In genomic region chr6:139654888-139655782, GRCh38 we compare ENCODE assay signal across 17 cellular contexts.
DNase-seq lines count a peak whose midpoint lies in the region; ATAC-seq and TF ChIP-seq lines count a peak whose summit lies in the region.
"Had no signal": no experiment of that assay in that cellular context is flagged by ENCODE, and none has a peak within 500 bp of the region (broad histone marks: within the 10 kb centered on the region; RNA-seq: fewer than 3 reads in every experiment).

No MANE protein-coding gene starts in this region.

- H3K27ac Mint-ChIP-seq in Caco-2 (ENCODE audit: unreplicated experiment) = peak overlapping the region; percentile 88
- H3K27ac Mint-ChIP-seq: effector memory CD8-positive, alpha-beta T cell had no signal

- CTCF ChIA-PET in Caco-2 (lab: Charles Lee) = no interaction called here
- CTCF ChIA-PET in A673 (lab: Charles Lee) = no interaction called here

- H3K36me3 Mint-ChIP-seq in Caco-2 (ENCODE audit: insufficient read depth, unreplicated experiment) = no peaks in the 10 kb centered on the region

- no peaks in the 10 kb centered on the region for H3K27me3 ChIP-seq in Caco-2 (replicated peaks; ENCODE audit: control insufficient read depth, insufficient read depth, low read length)
- no peaks in the 10 kb centered on the region for H3K27me3 ChIP-seq in NT2/D1 (ENCODE audit: insufficient read depth, insufficient read length)
- H3K27me3 ChIP-seq in esophagus squamous epithelium = no peaks in the 10 kb centered on the region
- no peaks in the 10 kb centered on the region for H3K27me3 ChIP-seq in muscle layer of duodenum (ENCODE audit: low read depth, low read length)
- no peaks in the 10 kb centered on the region for H3K27me3 ChIP-seq in A673 (replicated peaks; ENCODE audit: insufficient read depth, low read depth, low read length, poor library complexity)

- no peak for ATAC-seq in GM21737 (IDR thresholded peaks at IDR 0.05; ENCODE audit: unreplicated experiment)
- ATAC-seq: effector memory CD8-positive, alpha-beta T cell; Right ventricle myocardium inferior had no signal

- POLR2A ChIA-PET in Caco-2 (lab: Charles Lee) (interaction anchor here (0.6 kb wide), 1 partner anchor 280 kb away, joined by 9 read pairs; no protein-coding TSS in a partner anchor), A673 (lab: Charles Lee; ENCODE audit: low non-redundant PET) (no interaction called here)

- no peaks in the 10 kb centered on the region for H3K9me3 Mint-ChIP-seq in Caco-2 (ENCODE audit: unreplicated experiment)
- H3K9me3 Mint-ChIP-seq: effector memory CD8-positive, alpha-beta T cell had no signal

- H3K27ac ChIP-seq in esophagus squamous epithelium (peak overlapping the region in 3 of 4 donors; percentile 45 to 74 (median 71)), muscle layer of duodenum (ENCODE audit: low read length) (peak overlapping the region; percentile 49), A673 (ENCODE audit: low read depth, low read length, poor library complexity, severe bottlenecking) (no peak overlapping the region)

- H3K9me3 ChIP-seq in Caco-2 (no peaks in the 10 kb centered on the region), NT2/D1 (ENCODE audit: insufficient read depth, low read length) (no peaks in the 10 kb centered on the region), esophagus squamous epithelium (no peaks in the 10 kb centered on the region), muscle layer of duodenum (ENCODE audit: control insufficient read depth in 1 of 2, low read length in 2 of 2) (no peaks in the 10 kb centered on the region), A673 (ENCODE audit: low read depth, low read length, poor library complexity, severe bottlenecking) (no peaks in the 10 kb centered on the region)

- TF ChIP-seq POLR2A in esophagus squamous epithelium (IDR thresholded peaks at IDR 0.05) = no peak

- TSS peak; percentile 97 for BruUV-seq in Caco-2 (replicated peaks; lab: Mats Ljungman, UMichigan)
- BruUV-seq in A673 (replicated peaks; lab: Mats Ljungman, UMichigan) = no TSS peak

- WGBS in esophagus squamous epithelium, 2 donors = 70 to 74% methylated on average over 9 to 10 of the region's 10 CpGs

- H3K27me3 Mint-ChIP-seq in Caco-2 (ENCODE audit: insufficient read depth, unreplicated experiment) = no peaks in the 10 kb centered on the region

- intact Hi-C loops in Caco-2 (cut with micrococcal nuclease; ENCODE audit: unreplicated experiment) = loop anchor here (1.0 to 5.0 kb wide), 7 partner anchors 53 to 342 kb away; no protein-coding TSS in a partner anchor
- intact Hi-C loops in esophagus squamous epithelium (cut with DNase I) = no loop called here
- intact Hi-C loops in A673 (cut with micrococcal nuclease; ENCODE audit: unreplicated experiment) = no loop called here

- DNase-seq in Caco-2 (peak; percentile 66 to 78), NT2/D1 (ENCODE audit: low read depth, low spot score) (peak; percentile 8), esophagus squamous epithelium (lab: John Stamatoyannopoulos, UW) (no peak), NOMO-1 treated with DMSO at 0.1 percent for 48 hours (lab: John Stamatoyannopoulos, UW; ENCODE audit: unreplicated experiment) (no peak), A673 (ENCODE audit: low spot score) (no peak)
- DNase-seq in activated naive CD4-positive, alpha-beta T cell treated with anti-CD3 and anti-CD28 coated beads, Interleukin-2, amount 50 U/mL, for 16 hours = no peak
- DNase-seq: activated CD4-positive, alpha-beta T cell treated with anti-CD3 and anti-CD28 coated beads, Interleukin-2, amount 50 U/mL, for 4 hours; activated naive CD4-positive, alpha-beta T cell treated with Interleukin-2 at 50 U/mL for 16 hours; aorta; effector memory CD8-positive, alpha-beta T cell; EL; hypothalamus; NK-92 treated with Interleukin-12 subunit alpha and Interleukin-12 subunit beta, amount 100 ng/mL, for 24 hours; stimulated activated CD4-positive, alpha-beta T cell treated with anti-CD3 and anti-CD28 coated beads, Interleukin-2, amount 100 ng/mL, for 48 hours had no signal

- TF ChIP-seq CTCF in Caco-2 (IDR thresholded peaks at IDR 0.05; ENCODE audit: insufficient read depth in 1 of 2, low read depth in 1 of 2, low read length in 1 of 2, severe bottlenecking in 1 of 2, unreplicated experiment in 1 of 2) = no peak
- no peak for TF ChIP-seq CTCF in esophagus squamous epithelium (IDR thresholded peaks at IDR 0.05)
- TF ChIP-seq CTCF in A673 (conservative IDR thresholded peaks at IDR 0.05; ENCODE audit: low read depth, low read length) = no peak

- H3K4me3 ChIP-seq in Caco-2 (ENCODE audit: low read depth, low read length) (no peak overlapping the region), NT2/D1 (ENCODE audit: insufficient read length, low read depth) (no peak overlapping the region), esophagus squamous epithelium (no peak overlapping the region), muscle layer of duodenum (ENCODE audit: low read depth in 1 of 2, low read length in 2 of 2) (no peak overlapping the region), A673 (ENCODE audit: low read depth, low read length, poor library complexity, severe bottlenecking) (no peak overlapping the region)

- H3K4me1 ChIP-seq in Caco-2 = peaks cover 46% of the 10 kb centered on the region
- H3K4me1 ChIP-seq in NT2/D1 (ENCODE audit: insufficient read depth, insufficient read length) = no peaks in the 10 kb centered on the region
- peaks cover 0 to 32% (median 4%) of the 10 kb centered on the region in 3 donors for H3K4me1 ChIP-seq in esophagus squamous epithelium
- no peaks in the 10 kb centered on the region for H3K4me1 ChIP-seq in muscle layer of duodenum (ENCODE audit: control insufficient read depth in 1 of 2, insufficient read depth in 2 of 2, low read length in 2 of 2)
- no peaks in the 10 kb centered on the region for H3K4me1 ChIP-seq in A673 (ENCODE audit: insufficient read depth, low read length, poor library complexity, severe bottlenecking)

- H3K4me3 Mint-ChIP-seq in Caco-2 (ENCODE audit: unreplicated experiment) = peak overlapping the region; percentile 60
- H3K4me3 Mint-ChIP-seq: effector memory CD8-positive, alpha-beta T cell had no signal

- no peaks in the 10 kb centered on the region for H3K36me3 ChIP-seq in Caco-2 (ENCODE audit: control insufficient read depth, insufficient read depth, low read length)
- H3K36me3 ChIP-seq in NT2/D1 (ENCODE audit: insufficient read depth, insufficient read length, low read length) = no peaks in the 10 kb centered on the region
- no peaks in the 10 kb centered on the region for H3K36me3 ChIP-seq in esophagus squamous epithelium
- no peaks in the 10 kb centered on the region for H3K36me3 ChIP-seq in muscle layer of duodenum (ENCODE audit: control insufficient read depth in 1 of 2, insufficient read depth in 2 of 2, low read length in 2 of 2)
- H3K36me3 ChIP-seq in A673 (ENCODE audit: insufficient read depth, low read length, poor library complexity, severe bottlenecking) = no peaks in the 10 kb centered on the region

- H3K4me1 Mint-ChIP-seq in Caco-2 (ENCODE audit: low read depth, unreplicated experiment) = peaks cover 33% of the 10 kb centered on the region

- no peak overlapping the region for H3K9ac ChIP-seq in NT2/D1 (ENCODE audit: insufficient read length, low read depth)

Comparison
In these comparisons a context has a peak if more than half of its experiments do, and no peak if none do; other contexts are left out.
1. DNase-seq: peak in Caco-2 (2 of 2) and NT2/D1 (single experiment); none in esophagus squamous epithelium (single experiment), NOMO-1 treated with DMSO at 0.1 percent for 48 hours (single experiment), activated naive CD4-positive, alpha-beta T cell treated with anti-CD3 and anti-CD28 coated beads, Interleukin-2, amount 50 U/mL, for 16 hours (single experiment) and A673 (single experiment).